ENCODE assay signal across 8 cellular contexts in the genomic region with DNA sequence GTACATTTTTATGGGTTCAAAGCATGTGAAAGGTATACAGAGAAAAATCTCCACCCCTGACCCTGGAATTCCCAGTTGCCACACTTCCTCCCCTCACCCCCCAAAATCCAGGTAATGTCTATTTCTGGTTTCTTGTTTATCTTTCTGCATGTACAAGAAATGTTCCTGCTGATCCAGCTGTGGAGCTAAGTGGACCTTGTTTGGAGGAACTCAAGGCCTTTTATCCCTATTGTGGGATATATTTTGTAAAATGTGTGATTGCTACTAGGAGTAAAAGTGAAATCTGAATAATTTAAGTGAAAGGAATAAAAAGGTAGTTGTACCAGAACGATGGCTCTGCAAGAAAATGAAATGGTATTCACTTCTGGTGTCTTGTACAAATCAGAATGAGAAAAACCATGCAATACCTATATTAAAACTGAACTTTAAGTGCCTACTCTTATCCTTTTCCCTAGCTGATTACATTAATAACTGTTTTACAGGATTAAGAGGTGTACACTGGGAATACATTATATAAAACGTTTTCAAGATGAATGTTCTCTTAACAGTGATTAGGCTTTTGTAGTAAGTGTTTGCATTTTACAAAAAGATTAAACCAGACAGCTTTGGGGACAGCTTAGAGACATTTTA. TPM values are rescaled to one million over a fixed set of nuclear protein-coding genes. Genes with fewer than 3 reads are reported as not detected.
DNase-seq lines count a peak whose midpoint lies in the region; ATAC-seq and TF ChIP-seq lines count a peak whose summit lies in the region.

No MANE protein-coding gene starts in this region.

- no peaks in the 10 kb centered on the region for H3K27me3 Mint-ChIP-seq in activated naive CD4-positive, alpha-beta T cell treated with anti-CD3 and anti-CD28 coated beads for 36 hours (ENCODE audit: low read depth)
- H3K27me3 Mint-ChIP-seq in activated naive CD8-positive, alpha-beta T cell treated with anti-CD3 and anti-CD28 coated beads, Interleukin-2, amount 10 ng/mL, durations not matched to agents 7 days and 5 days: no peaks in the 10 kb centered on the region

- H3K4me1 ChIP-seq in liver (ENCODE audit: control insufficient read depth in 4 of 4, insufficient read depth in 4 of 4, low read length in 3 of 4) (peaks cover 7 to 46% (median 27%) of the 10 kb centered on the region in 4 donors), tibial artery (peaks cover 0 to 62% (median 35%) of the 10 kb centered on the region in 4 donors)

- H3K4me3 Mint-ChIP-seq in activated naive CD4-positive, alpha-beta T cell treated with anti-CD3 and anti-CD28 coated beads for 36 hours: peak overlapping the region; percentile 49
- H3K4me3 Mint-ChIP-seq in activated naive CD8-positive, alpha-beta T cell treated with anti-CD3 and anti-CD28 coated beads, Interleukin-2, amount 10 ng/mL, durations not matched to agents 7 days and 5 days: peak overlapping the region; percentile 65

- H3K27me3 ChIP-seq in liver (ENCODE audit: control insufficient read depth in 4 of 4, insufficient read depth in 4 of 4, low read length in 3 of 4): no peaks in the 10 kb centered on the region
- no peaks in the 10 kb centered on the region for H3K27me3 ChIP-seq in tibial artery

- peaks cover 1% of the 10 kb centered on the region for H3K36me3 Mint-ChIP-seq in activated naive CD4-positive, alpha-beta T cell treated with anti-CD3 and anti-CD28 coated beads for 36 hours (ENCODE audit: low read depth)
- peaks cover 1% of the 10 kb centered on the region for H3K36me3 Mint-ChIP-seq in activated naive CD8-positive, alpha-beta T cell treated with anti-CD3 and anti-CD28 coated beads, Interleukin-2, amount 10 ng/mL, durations not matched to agents 7 days and 5 days

- H3K36me3 ChIP-seq in liver (ENCODE audit: control insufficient read depth in 4 of 4, insufficient read depth in 3 of 4, low read depth in 1 of 4, low read length in 3 of 4) (no peaks in the 10 kb centered on the region), tibial artery (no peaks in the 10 kb centered on the region)

- H3K27ac ChIP-seq in liver (ENCODE audit: low read depth in 1 of 2, low read length in 2 of 2) (peak overlapping the region; percentile 98), tibial artery (peak overlapping the region; percentile 99)

- ATAC-seq in activated naive CD8-positive, alpha-beta T cell treated with anti-CD3 and anti-CD28 coated beads, Interleukin-2, amount 10 ng/mL, durations not matched to agents 7 days and 5 days (ENCODE audit: low read depth): no peak
- ATAC-seq in HG02642 (IDR thresholded peaks at IDR 0.05; ENCODE audit: poor library complexity, unreplicated experiment): no peak

- TF ChIP-seq CTCF in liver (IDR thresholded peaks at IDR 0.05; ENCODE audit: low read depth, low read length, missing input control) (no peak), tibial artery (IDR thresholded peaks at IDR 0.05) (no peak)

- no peak for TF ChIP-seq RAD21 in liver (IDR thresholded peaks at IDR 0.05)

- intact Hi-C loops in activated naive CD4-positive, alpha-beta T cell treated with anti-CD3 and anti-CD28 coated beads for 36 hours (cut with micrococcal nuclease): loop anchor here (5.0 kb wide), 1 partner anchor 52 kb away; no protein-coding TSS in a partner anchor
- intact Hi-C loops in tibial artery (cut with DNase I; ENCODE audit: low total_unique reads): no loop called here

- CTCF ChIA-PET in activated naive CD4-positive, alpha-beta T cell treated with anti-CD3 and anti-CD28 coated beads for 36 hours (lab: Charles Lee): interaction anchor here (0.7 to 0.8 kb wide), 2 partner anchors 23 to 35 kb away, joined by 3 read pairs; no protein-coding TSS in a partner anchor

- POLR2A ChIA-PET in activated naive CD8-positive, alpha-beta T cell treated with anti-CD3 and anti-CD28 coated beads, Interleukin-2, amount 10 ng/mL, durations not matched to agents 7 days and 5 days (lab: Charles Lee): interaction anchor here (0.9 to 6.8 kb wide), 2 partner anchors 18 to 100 kb away, joined by 3 to 159 read pairs; no protein-coding TSS in a partner anchor

- H3K27ac Mint-ChIP-seq in activated naive CD4-positive, alpha-beta T cell treated with anti-CD3 and anti-CD28 coated beads for 36 hours: peak overlapping the region; percentile 32
- H3K27ac Mint-ChIP-seq in activated naive CD8-positive, alpha-beta T cell treated with anti-CD3 and anti-CD28 coated beads, Interleukin-2, amount 10 ng/mL, durations not matched to agents 7 days and 5 days: no peak overlapping the region

- no peaks in the 10 kb centered on the region for H3K9me3 Mint-ChIP-seq in activated naive CD4-positive, alpha-beta T cell treated with anti-CD3 and anti-CD28 coated beads for 36 hours
- no peaks in the 10 kb centered on the region for H3K9me3 Mint-ChIP-seq in activated naive CD8-positive, alpha-beta T cell treated with anti-CD3 and anti-CD28 coated beads, Interleukin-2, amount 10 ng/mL, durations not matched to agents 7 days and 5 days

- H3K4me3 ChIP-seq in liver (ENCODE audit: low read depth in 1 of 3, low read length in 3 of 3) (no peak overlapping the region), tibial artery (peak overlapping the region; percentile 93 to 98)

- 16% methylated on average over 2 of the region's 2 CpGs for WGBS in liver

- H3K9ac ChIP-seq in liver (ENCODE audit: low read depth in 1 of 2, low read length in 2 of 2): peak overlapping the region; percentile 66 to 76

- peaks cover 39% of the 10 kb centered on the region for H3K4me1 Mint-ChIP-seq in activated naive CD4-positive, alpha-beta T cell treated with anti-CD3 and anti-CD28 coated beads for 36 hours (ENCODE audit: low read depth)
- H3K4me1 Mint-ChIP-seq in activated naive CD8-positive, alpha-beta T cell treated with anti-CD3 and anti-CD28 coated beads, Interleukin-2, amount 10 ng/mL, durations not matched to agents 7 days and 5 days: peaks cover 33% of the 10 kb centered on the region

- H3K9me3 ChIP-seq in liver (ENCODE audit: control insufficient read depth in 4 of 4, low read length in 3 of 4) (no peaks in the 10 kb centered on the region), tibial artery (no peaks in the 10 kb centered on the region)

- no peak for DNase-seq in activated naive CD4-positive, alpha-beta T cell treated with anti-CD3 and anti-CD28 coated beads for 36 hours
- no peak for DNase-seq in activated naive CD4-positive, alpha-beta T cell (lab: John Stamatoyannopoulos, UW)
- no peak for DNase-seq in activated naive CD8-positive, alpha-beta T cell treated with anti-CD3 and anti-CD28 coated beads, Interleukin-2, amount 10 ng/mL, durations not matched to agents 7 days and 5 days
- DNase-seq in tibial artery: no peak
- DNase-seq in iPS-NIHi7 (ENCODE audit: extremely low spot score): no peak
- no peak for DNase-seq in anterior cingulate cortex (lab: John Stamatoyannopoulos, UW)

TF ChIP-seq in liver, 16 proteins besides CTCF, POLR2A, EP300 and RAD21 (continues in another document):
- TF ChIP-seq FOXA2 (IDR thresholded peaks at IDR 0.05) (peak; percentile 54), NR2F2 (IDR thresholded peaks at IDR 0.05) (no peak), YY1 (IDR thresholded peaks at IDR 0.05) (no peak), ATF3 (IDR thresholded peaks at IDR 0.05) (no peak), MAX (IDR thresholded peaks at IDR 0.05) (no peak), TAF1 (conservative IDR thresholded peaks at IDR 0.05) (no peak), EGR1 (IDR thresholded peaks at IDR 0.05; ENCODE audit: low read depth in 2 of 2) (no peak), HNF4A (conservative IDR thresholded peaks at IDR 0.05) (peak; percentile 43 to 46), REST (IDR thresholded peaks at IDR 0.05) (peak; percentile 45), GABPA (IDR thresholded peaks at IDR 0.05 in 1 of 2, conservative IDR thresholded peaks at IDR 0.05 in 1 of 2) (no peak)

RNA-seq across cellular contexts. Expression of gene SPEN, which starts 3.1 kb away (rescaled TPM):
- 10 to 100 TPM; 30.7 to 33.7 TPM for total RNA-seq in activated naive CD4-positive, alpha-beta T cell treated with anti-CD3 and anti-CD28 coated beads for 36 hours
- 10 to 100 TPM; 68.8 to 69.8 TPM for total RNA-seq in activated naive CD8-positive, alpha-beta T cell treated with anti-CD3 and anti-CD28 coated beads, Interleukin-2, amount 10 ng/mL, durations not matched to agents 7 days and 5 days
- 10 to 100 TPM; 17.9 to 29.4 TPM for total RNA-seq in liver
- 10 to 100 TPM in 1 of 2 donors, 1 to 10 TPM in 1; 7.4 to 12.4 TPM for polyA plus RNA-seq in liver

RNA-seq across cellular contexts. Expression of gene UQCRHL, which starts 43.1 kb away (rescaled TPM):
- 1 to 10 TPM; 1.7 to 1.9 TPM for total RNA-seq in activated naive CD4-positive, alpha-beta T cell treated with anti-CD3 and anti-CD28 coated beads for 36 hours
- 1 to 10 TPM; 1.8 to 1.9 TPM for total RNA-seq in activated naive CD8-positive, alpha-beta T cell treated with anti-CD3 and anti-CD28 coated beads, Interleukin-2, amount 10 ng/mL, durations not matched to agents 7 days and 5 days
- total RNA-seq in liver: 1 to 10 TPM in 1 of 2 donors, under 1 TPM in 1; 0.84 to 2.9 TPM
- polyA plus RNA-seq in liver: 1 to 10 TPM in 1 of 2 donors, under 1 TPM in 1; 0.50 to 1.9 TPM

Comparison
In these comparisons a context has a peak if more than half of its experiments do, and no peak if none do; other contexts are left out.
1. H3K4me3 ChIP-seq: peak in tibial artery (2 of 2); none in liver (0 of 3).